In genomic region chr20:23291575-23292240, GRCh38 we compare ENCODE assay signal across 23 cellular contexts.
"Had no signal": no experiment of that assay in that cellular context is flagged by ENCODE, and none has a peak within 500 bp of the region (broad histone marks: within the 10 kb centered on the region; RNA-seq: fewer than 3 reads in every experiment).

No MANE protein-coding gene starts in this region.

- H3K36me3 ChIP-seq: heart left ventricle, neutrophil, ovary, right atrium auricular region had no signal

- H3K4me3 ChIP-seq: heart left ventricle, ovary, psoas muscle, right atrium auricular region had no signal

- H3K27ac ChIP-seq: epithelial cell of prostate, heart left ventricle, neutrophil, ovary, psoas muscle, right atrium auricular region had no signal

- H3K27me3 ChIP-seq: heart left ventricle, neutrophil, ovary, right atrium auricular region had no signal

- DNase-seq: activated B cell treated with CpG ODN at 0.5 μM for 24 hours; activated CD4-positive, alpha-beta T cell treated with anti-CD3 and anti-CD28 coated beads for 36 hours; activated CD4-positive, alpha-beta T cell treated with anti-CD3 and anti-CD28 coated beads, Interleukin-2, amount 50 U/mL, for 4 hours; activated CD8-positive, alpha-beta memory T cell treated with anti-CD3 and anti-CD28 coated beads for 24 hours; activated CD8-positive, alpha-beta memory T cell treated with anti-CD3 and anti-CD28 coated beads, Interleukin-2, amount 50 U/mL, for 4 hours; activated naive CD8-positive, alpha-beta T cell treated with anti-CD3 and anti-CD28 coated beads for 36 hours; activated T-cell treated with anti-CD3 and anti-CD28 coated beads, Interleukin-2, amount 50 U/mL, for 24 hours; cortex of kidney; heart left ventricle; kidney; mammary epithelial cell; ovary; psoas muscle; stimulated activated CD4-positive, alpha-beta T cell treated with anti-CD3 and anti-CD28 coated beads, Interleukin-4, amount 100 ng/mL, for 1 hour; stimulated activated naive CD4-positive, alpha-beta T cell; SW 1271; T-helper 17 cell had no signal

- H3K4me1 ChIP-seq: psoas muscle, right atrium auricular region had no signal

- ATAC-seq: activated CD4-positive, alpha-beta T cell treated with anti-CD3 and anti-CD28 coated beads for 36 hours; activated T-helper 17 cell treated with anti-CD3 and anti-CD28 coated beads, Interleukin-2, amount 50 U/mL, for 72 hours; heart left ventricle; left lobe of liver; natural killer cell treated with Interleukin-12 subunit alpha and Interleukin-12 subunit beta and Interleukin-15 and Interleukin-18, amount 100 ng/mL, for 72 hours; T-helper 17 cell had no signal

- H3K9me3 ChIP-seq: heart left ventricle, neutrophil, ovary, psoas muscle, right atrium auricular region had no signal
